Comparison of ENCODE assay signal across 31 cellular contexts in genomic region chr5:39696672-39697398, GRCh38.
"Had no signal": no experiment of that assay in that cellular context is flagged by ENCODE, and none has a peak within 500 bp of the region (broad histone marks: within the 10 kb centered on the region; RNA-seq: fewer than 3 reads in every experiment).

No MANE protein-coding gene starts in this region.

- H3K27ac Mint-ChIP-seq: activated T-helper 1 cell treated with anti-CD3 and anti-CD28 coated beads, Interleukin-12 subunit alpha, Interleukin-12 subunit beta, Interleukin-2, Interleukin-4 antibody, amounts not matched to agents 30 ng/mL and 10 ng/mL and 1 ng/mL, durations not matched to agents 14 hours and 24 hours and 36 hours; dendritic cell treated with granulocyte-macrophage colony-stimulating factor and Interleukin-4, amounts not matched to agents 40 ng/mL and 50 ng/mL, for 4 days; endodermal cell; naive thymus-derived CD8-positive, alpha-beta T cell; stimulated activated naive CD8-positive, alpha-beta T cell treated with anti-CD3 and anti-CD28 coated beads, Interleukin-15, Interleukin-2, amounts not matched to agents 100 ng/mL and 50 ng/mL, for 24 hours; T-helper 2 cell treated with Interferon-gamma antibody and Interleukin-4, amounts not matched to agents 5 μg/mL and 100 μg/mL, for 36 hours had no signal

- H3K36me3 Mint-ChIP-seq: naive thymus-derived CD8-positive, alpha-beta T cell had no signal

- H3K27me3 ChIP-seq: esophagus muscularis mucosa, upper lobe of left lung, vagina had no signal

- H3K9me3 Mint-ChIP-seq: activated T-helper 1 cell treated with anti-CD3 and anti-CD28 coated beads, Interleukin-12 subunit alpha, Interleukin-12 subunit beta, Interleukin-2, Interleukin-4 antibody, amounts not matched to agents 30 ng/mL and 10 ng/mL and 1 ng/mL, durations not matched to agents 14 hours and 24 hours and 36 hours; dendritic cell treated with granulocyte-macrophage colony-stimulating factor and Interleukin-4, amounts not matched to agents 40 ng/mL and 50 ng/mL, for 4 days; endodermal cell; naive thymus-derived CD8-positive, alpha-beta T cell; stimulated activated naive CD8-positive, alpha-beta T cell treated with anti-CD3 and anti-CD28 coated beads, Interleukin-15, Interleukin-2, amounts not matched to agents 100 ng/mL and 50 ng/mL, for 24 hours; T-helper 2 cell treated with Interferon-gamma antibody and Interleukin-4, amounts not matched to agents 5 μg/mL and 100 μg/mL, for 36 hours had no signal

- H3K27ac ChIP-seq: esophagus muscularis mucosa, heart right ventricle, left ventricle myocardium inferior, thoracic aorta, upper lobe of left lung, vagina, VCaP had no signal

- FAIRE-seq: astrocyte, islet of Langerhans had no signal

- H3K27me3 Mint-ChIP-seq: dendritic cell treated with granulocyte-macrophage colony-stimulating factor and Interleukin-4, amounts not matched to agents 40 ng/mL and 50 ng/mL, for 4 days had no signal

- ATAC-seq: heart right ventricle; naive thymus-derived CD8-positive, alpha-beta T cell; right cardiac atrium had no signal

- H3K9me3 ChIP-seq: esophagus muscularis mucosa, heart right ventricle, left ventricle myocardium inferior, thoracic aorta, upper lobe of left lung, vagina had no signal

- DNase-seq: activated CD4-positive, alpha-beta T cell treated with anti-CD3 and anti-CD28 coated beads for 4 hours; activated CD4-positive, alpha-beta T cell treated with anti-CD3 and anti-CD28 coated beads, Interleukin-2, amount 50 U/mL, for 48 hours; activated CD8-positive, alpha-beta memory T cell treated with anti-CD3 and anti-CD28 coated beads, Interleukin-2, amount 50 U/mL, for 4 hours; activated gamma-delta T cell treated with Interleukin-2 at 50 U/mL for 16 hours; activated naive CD4-positive, alpha-beta T cell treated with anti-CD3 and anti-CD28 coated beads, Interleukin-2, amount 50 U/mL, for 16 hours; activated T-cell treated with anti-CD3 and anti-CD28 coated beads, Interleukin-2, amount 50 U/mL, for 1 hour; amniotic stem cell; caudate nucleus; endodermal cell; foreskin melanocyte; heart right ventricle; left ventricle myocardium inferior; mammary epithelial cell; midbrain; naive thymus-derived CD8-positive, alpha-beta T cell; posterior cingulate gyrus; right cardiac atrium; stimulated activated CD4-positive, alpha-beta T cell treated with anti-CD3 and anti-CD28 coated beads, Interleukin-12 subunit alpha, Interleukin-12 subunit beta, amount 100 ng/mL, for 4 hours; stimulated activated CD4-positive, alpha-beta T cell treated with anti-CD3 and anti-CD28 coated beads, Interleukin-4, amount 100 ng/mL, for 1 hour; T-helper 1 cell; upper lobe of left lung had no signal

- H3K4me1 Mint-ChIP-seq: endodermal cell; naive thymus-derived CD8-positive, alpha-beta T cell had no signal

- H3K36me3 ChIP-seq: esophagus muscularis mucosa, heart right ventricle, left ventricle myocardium inferior, thoracic aorta, upper lobe of left lung, vagina had no signal

- H3K4me3 ChIP-seq: esophagus muscularis mucosa, heart right ventricle, left ventricle myocardium inferior, thoracic aorta, upper lobe of left lung, vagina had no signal

- H3K4me1 ChIP-seq: esophagus muscularis mucosa, heart right ventricle, left ventricle myocardium inferior, upper lobe of left lung, vagina had no signal

- H3K4me3 Mint-ChIP-seq: activated T-helper 1 cell treated with anti-CD3 and anti-CD28 coated beads, Interleukin-12 subunit alpha, Interleukin-12 subunit beta, Interleukin-2, Interleukin-4 antibody, amounts not matched to agents 30 ng/mL and 10 ng/mL and 1 ng/mL, durations not matched to agents 14 hours and 24 hours and 36 hours; dendritic cell treated with granulocyte-macrophage colony-stimulating factor and Interleukin-4, amounts not matched to agents 40 ng/mL and 50 ng/mL, for 4 days; endodermal cell; naive thymus-derived CD8-positive, alpha-beta T cell; stimulated activated naive CD8-positive, alpha-beta T cell treated with anti-CD3 and anti-CD28 coated beads, Interleukin-15, Interleukin-2, amounts not matched to agents 100 ng/mL and 50 ng/mL, for 24 hours; T-helper 2 cell treated with Interferon-gamma antibody and Interleukin-4, amounts not matched to agents 5 μg/mL and 100 μg/mL, for 36 hours had no signal
